In the genomic region with DNA sequence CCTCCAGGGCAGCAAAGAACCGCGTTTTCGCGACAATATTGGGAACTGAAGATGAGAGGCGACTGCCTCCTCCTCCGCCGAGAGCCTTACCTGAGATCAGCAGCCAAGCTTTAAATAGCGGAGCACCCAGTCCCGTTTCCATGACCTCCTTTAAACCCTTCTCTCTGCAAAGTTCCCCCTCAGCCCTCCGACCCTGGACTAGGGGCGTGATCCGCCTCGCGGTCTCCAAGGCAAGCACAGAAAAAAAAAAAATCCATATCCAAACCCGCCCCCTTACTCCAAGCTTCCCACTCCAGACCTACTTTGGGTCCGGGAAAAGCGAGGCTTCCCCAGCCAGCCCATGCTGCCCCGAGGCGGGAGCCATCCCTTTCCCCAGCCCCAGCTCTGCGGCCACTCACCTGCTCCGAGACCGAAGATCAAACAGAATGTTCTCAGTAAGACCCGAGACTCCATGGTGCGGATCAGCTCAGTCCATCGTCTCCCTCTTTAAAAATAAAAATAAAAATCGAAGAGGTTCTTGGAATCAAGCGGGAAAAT, we compare ENCODE assay signal across 1 cellular context.
TF ChIP-seq lines count a peak whose summit lies in the region.

No MANE protein-coding gene starts in this region.

TF ChIP-seq in GM23338, 12 proteins besides CTCF, POLR2A, EP300 and RAD21 (continued from another document):
- TF ChIP-seq, protein P1, sequence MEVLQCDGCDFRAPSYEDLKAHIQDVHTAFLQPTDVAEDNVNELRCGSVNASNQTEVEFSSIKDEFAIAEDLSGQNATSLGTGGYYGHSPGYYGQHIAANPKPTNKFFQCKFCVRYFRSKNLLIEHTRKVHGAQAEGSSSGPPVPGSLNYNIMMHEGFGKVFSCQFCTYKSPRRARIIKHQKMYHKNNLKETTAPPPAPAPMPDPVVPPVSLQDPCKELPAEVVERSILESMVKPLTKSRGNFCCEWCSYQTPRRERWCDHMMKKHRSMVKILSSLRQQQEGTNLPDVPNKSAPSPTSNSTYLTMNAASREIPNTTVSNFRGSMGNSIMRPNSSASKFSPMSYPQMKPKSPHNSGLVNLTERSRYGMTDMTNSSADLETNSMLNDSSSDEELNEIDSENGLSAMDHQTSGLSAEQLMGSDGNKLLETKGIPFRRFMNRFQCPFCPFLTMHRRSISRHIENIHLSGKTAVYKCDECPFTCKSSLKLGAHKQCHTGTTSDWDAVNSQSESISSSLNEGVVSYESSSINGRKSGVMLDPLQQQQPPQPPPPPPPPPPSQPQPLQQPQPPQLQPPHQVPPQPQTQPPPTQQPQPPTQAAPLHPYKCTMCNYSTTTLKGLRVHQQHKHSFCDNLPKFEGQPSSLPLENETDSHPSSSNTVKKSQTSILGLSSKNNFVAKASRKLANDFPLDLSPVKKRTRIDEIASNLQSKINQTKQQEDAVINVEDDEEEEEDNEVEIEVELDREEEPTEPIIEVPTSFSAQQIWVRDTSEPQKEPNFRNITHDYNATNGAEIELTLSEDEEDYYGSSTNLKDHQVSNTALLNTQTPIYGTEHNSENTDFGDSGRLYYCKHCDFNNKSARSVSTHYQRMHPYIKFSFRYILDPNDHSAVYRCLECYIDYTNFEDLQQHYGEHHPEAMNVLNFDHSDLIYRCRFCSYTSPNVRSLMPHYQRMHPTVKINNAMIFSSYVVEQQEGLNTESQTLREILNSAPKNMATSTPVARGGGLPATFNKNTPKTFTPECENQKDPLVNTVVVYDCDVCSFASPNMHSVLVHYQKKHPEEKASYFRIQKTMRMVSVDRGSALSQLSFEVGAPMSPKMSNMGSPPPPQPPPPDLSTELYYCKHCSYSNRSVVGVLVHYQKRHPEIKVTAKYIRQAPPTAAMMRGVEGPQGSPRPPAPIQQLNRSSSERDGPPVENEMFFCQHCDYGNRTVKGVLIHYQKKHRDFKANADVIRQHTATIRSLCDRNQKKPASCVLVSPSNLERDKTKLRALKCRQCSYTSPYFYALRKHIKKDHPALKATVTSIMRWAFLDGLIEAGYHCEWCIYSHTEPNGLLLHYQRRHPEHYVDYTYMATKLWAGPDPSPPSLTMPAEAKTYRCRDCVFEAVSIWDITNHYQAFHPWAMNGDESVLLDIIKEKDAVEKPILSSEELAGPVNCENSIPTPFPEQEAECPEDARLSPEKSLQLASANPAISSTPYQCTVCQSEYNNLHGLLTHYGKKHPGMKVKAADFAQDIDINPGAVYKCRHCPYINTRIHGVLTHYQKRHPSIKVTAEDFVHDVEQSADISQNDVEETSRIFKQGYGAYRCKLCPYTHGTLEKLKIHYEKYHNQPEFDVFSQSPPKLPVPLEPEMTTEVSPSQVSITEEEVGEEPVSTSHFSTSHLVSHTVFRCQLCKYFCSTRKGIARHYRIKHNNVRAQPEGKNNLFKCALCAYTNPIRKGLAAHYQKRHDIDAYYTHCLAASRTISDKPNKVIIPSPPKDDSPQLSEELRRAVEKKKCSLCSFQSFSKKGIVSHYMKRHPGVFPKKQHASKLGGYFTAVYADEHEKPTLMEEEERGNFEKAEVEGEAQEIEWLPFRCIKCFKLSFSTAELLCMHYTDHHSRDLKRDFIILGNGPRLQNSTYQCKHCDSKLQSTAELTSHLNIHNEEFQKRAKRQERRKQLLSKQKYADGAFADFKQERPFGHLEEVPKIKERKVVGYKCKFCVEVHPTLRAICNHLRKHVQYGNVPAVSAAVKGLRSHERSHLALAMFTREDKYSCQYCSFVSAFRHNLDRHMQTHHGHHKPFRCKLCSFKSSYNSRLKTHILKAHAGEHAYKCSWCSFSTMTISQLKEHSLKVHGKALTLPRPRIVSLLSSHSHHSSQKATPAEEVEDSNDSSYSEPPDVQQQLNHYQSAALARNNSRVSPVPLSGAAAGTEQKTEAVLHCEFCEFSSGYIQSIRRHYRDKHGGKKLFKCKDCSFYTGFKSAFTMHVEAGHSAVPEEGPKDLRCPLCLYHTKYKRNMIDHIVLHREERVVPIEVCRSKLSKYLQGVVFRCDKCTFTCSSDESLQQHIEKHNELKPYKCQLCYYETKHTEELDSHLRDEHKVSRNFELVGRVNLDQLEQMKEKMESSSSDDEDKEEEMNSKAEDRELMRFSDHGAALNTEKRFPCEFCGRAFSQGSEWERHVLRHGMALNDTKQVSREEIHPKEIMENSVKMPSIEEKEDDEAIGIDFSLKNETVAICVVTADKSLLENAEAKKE (CRISPR knock-in tag; IDR thresholded peaks at IDR 0.05) = no peak
- TF ChIP-seq EZH2phosphoT487 (IDR thresholded peaks at IDR 0.05; ENCODE audit: unreplicated experiment) = no peak
- no peak for TF ChIP-seq EZH2 (IDR thresholded peaks at IDR 0.05; ENCODE audit: low read depth, unreplicated experiment)
- no peak for TF ChIP-seq POLR2AphosphoS5 (IDR thresholded peaks at IDR 0.05; ENCODE audit: low read depth)
